Comparison of ENCODE assay signal across 1 cellular context in genomic region chr20:63589261-63590217, GRCh38.
TF ChIP-seq lines count a peak whose summit lies in the region.

No MANE protein-coding gene starts in this region.

TF ChIP-seq in K562, 482 proteins besides CTCF, POLR2A, EP300 and RAD21:
- no peak for TF ChIP-seq NR3C1 (CRISPR knock-in tag; IDR thresholded peaks at IDR 0.05)
- TF ChIP-seq POLR2G (IDR thresholded peaks at IDR 0.05; ENCODE audit: low read depth, low read length): 0 out of 2 replicates have a peak, but pooled peaks have one; percentile 4
- no peak for TF ChIP-seq MLLT1 (IDR thresholded peaks at IDR 0.05)
